13 cellular contexts compared by ENCODE assay signal in genomic region chr7:28330384-28331070, GRCh38.
A peak's percentile ranks its signal among the peaks of the same experiment; 100 is the strongest.
DNase-seq lines count a peak whose midpoint lies in the region; ATAC-seq, FAIRE-seq and TF ChIP-seq lines count a peak whose summit lies in the region.
"Had no signal": no experiment of that assay in that cellular context is flagged by ENCODE, and none has a peak within 500 bp of the region (broad histone marks: within the 10 kb centered on the region; RNA-seq: fewer than 3 reads in every experiment).

No MANE protein-coding gene starts in this region.

- FAIRE-seq in GM12878 (lab: Jason Lieb, UNC) = no peak
- FAIRE-seq: colon had no signal

- no peaks in the 10 kb centered on the region for H3K36me3 ChIP-seq in KOPT-K1 (ENCODE audit: insufficient read depth, low read length)
- H3K36me3 ChIP-seq in GM12878 (ENCODE audit: control insufficient read depth in 2 of 2, insufficient read depth in 2 of 2, low read length in 1 of 2) = no peaks in the 10 kb centered on the region

- TF ChIP-seq EP300 in GM12878 (IDR thresholded peaks at IDR 0.05; ENCODE audit: borderline replicate concordance in 1 of 2, control insufficient read depth in 1 of 2, low read depth in 2 of 2, low read length in 2 of 2) = no peak

- no peaks in the 10 kb centered on the region for H4K20me1 ChIP-seq in GM12878 (ENCODE audit: control insufficient read depth, insufficient read depth)

- POLR2A ChIA-PET in GM12878 (lab: Charles Lee) = interaction anchor here (0.7 kb wide), 1 partner anchor 291 kb away, joined by 3 read pairs; no protein-coding TSS in a partner anchor

- H3K4me2 ChIP-seq in GM12878 (ENCODE audit: control insufficient read depth, insufficient read depth) = 0 out of 2 replicates have a peak overlapping the region, but pooled peaks have one; percentile 9

- H3K27me3 ChIP-seq in GM12878 (replicated peaks in 1 of 2; ENCODE audit: control insufficient read depth in 2 of 2, insufficient read depth in 2 of 2, low read length in 1 of 2) = no peaks in the 10 kb centered on the region; a peak in 1 of 4 replicates

- TF ChIP-seq POLR2A in GM12878 (IDR thresholded peaks at IDR 0.05; ENCODE audit: low read depth, low read length) = no peak

- TF ChIP-seq CTCF in GM12878 (IDR thresholded peaks at IDR 0.05 in 2 of 3, conservative IDR thresholded peaks at IDR 0.05 in 1 of 3; ENCODE audit: control insufficient read depth in 2 of 3, extremely low read depth in 1 of 3, insufficient read depth in 1 of 3, low read depth in 3 of 3, low read length in 3 of 3) = no peak
- TF ChIP-seq CTCF in osteocyte (IDR thresholded peaks at IDR 0.05) = no peak

- H3K36me3 Mint-ChIP-seq in activated CD8-positive, alpha-beta memory T cell treated with anti-CD3 and anti-CD28 coated beads, Interleukin-2, amount 10 ng/mL, durations not matched to agents 7 days and 5 days = no peaks in the 10 kb centered on the region
- no peaks in the 10 kb centered on the region for H3K36me3 Mint-ChIP-seq in osteocyte (ENCODE audit: unreplicated experiment)

- CTCF ChIA-PET in activated CD8-positive, alpha-beta memory T cell treated with anti-CD3 and anti-CD28 coated beads, Interleukin-2, amount 10 ng/mL, durations not matched to agents 7 days and 5 days (lab: Charles Lee) = interaction anchor here (1.2 kb wide), 1 partner anchor 34 kb away, joined by 5 read pairs; no protein-coding TSS in a partner anchor
- CTCF ChIA-PET in GM12878 (lab: Yijun Ruan, JAX) = interaction anchor here (0.6 kb wide), 1 partner anchor 58 kb away, joined by 3 read pairs; no protein-coding TSS in a partner anchor

- WGBS in GM12878 (ENCODE audit: insufficient coverage, insufficient replicate concordance, low lambda C conversion rate, missing lambda C conversion rate) = 25% methylated on average over 4 of the region's 4 CpGs

- in situ Hi-C loops in GM12878 (cut with MboI) = no loop called here

- RAD21 ChIA-PET in GM12878 (lab: Charles Lee; ENCODE audit: unreplicated experiment) = interaction anchor here (0.6 to 1.3 kb wide), 5 partner anchors 32 to 523 kb away, joined by 3 read pairs; no protein-coding TSS in a partner anchor

- DNase-seq in activated CD8-positive, alpha-beta memory T cell treated with anti-CD3 and anti-CD28 coated beads, Interleukin-2, amount 10 ng/mL, durations not matched to agents 7 days and 5 days = no peak
- DNase-seq in activated CD8-positive, alpha-beta memory T cell treated with anti-CD3 and anti-CD28 coated beads, Interleukin-2, amount 50 U/mL, for 48 hours = no peak
- no peak for DNase-seq in GM12878 (ENCODE audit: low read depth, low spot score)
- no peak for DNase-seq in osteocyte (ENCODE audit: extremely low spot score, unreplicated experiment)
- DNase-seq in stimulated activated CD4-positive, alpha-beta T cell treated with anti-CD3 and anti-CD28 coated beads, Interleukin-12 subunit alpha, Interleukin-12 subunit beta, amount 100 ng/mL, for 4 hours = no peak
- DNase-seq in mucosa of gallbladder (ENCODE audit: low spot score) = no peak
- no peak for DNase-seq in activated gamma-delta T cell (lab: John Stamatoyannopoulos, UW)
- DNase-seq: NCI-H1694; psoas muscle; stimulated activated CD4-positive, alpha-beta T cell treated with anti-CD3 and anti-CD28 coated beads, Interleukin-2, amount 100 ng/mL, for 48 hours; stimulated activated naive CD4-positive, alpha-beta T cell treated with Interleukin-2 at 50 U/mL for 16 hours had no signal

- H3K9me3 ChIP-seq in KOPT-K1 (ENCODE audit: insufficient read depth, low read length, poor library complexity, severe bottlenecking) = no peaks in the 10 kb centered on the region
- H3K9me3 ChIP-seq in GM12878 (replicated peaks; ENCODE audit: control insufficient read depth, insufficient read depth, low read length) = no peaks in the 10 kb centered on the region
- H3K9me3 ChIP-seq: psoas muscle had no signal

- H3K27ac Mint-ChIP-seq in activated CD8-positive, alpha-beta memory T cell treated with anti-CD3 and anti-CD28 coated beads, Interleukin-2, amount 10 ng/mL, durations not matched to agents 7 days and 5 days = no peak overlapping the region
- H3K27ac Mint-ChIP-seq in osteocyte (ENCODE audit: unreplicated experiment) = no peak overlapping the region

- H3K79me2 ChIP-seq in GM12878 (ENCODE audit: control insufficient read depth, insufficient read depth, low read length) = no peaks in the 10 kb centered on the region

- peak overlapping the region; percentile 54 for H3K27ac ChIP-seq in KOPT-K1 (ENCODE audit: low read depth, low read length, poor library complexity, severe bottlenecking)
- no peak overlapping the region for H3K27ac ChIP-seq in GM12878 (ENCODE audit: control insufficient read depth, insufficient read depth)
- H3K27ac ChIP-seq: psoas muscle had no signal

- BruUV-seq in GM12878 (replicated peaks; lab: Mats Ljungman, UMichigan) = no TSS peak

- no peak for TF ChIP-seq RAD21 in GM12878 (IDR thresholded peaks at IDR 0.05; ENCODE audit: insufficient read depth, low read depth, low read length)

- SMC1A ChIA-PET in GM12878 (lab: Charles Lee; ENCODE audit: uncharacterized antibody, unreplicated experiment) = interaction anchor here (0.6 kb wide), 2 partner anchors 390 to 562 kb away, joined by 3 read pairs; no protein-coding TSS in a partner anchor

- intact Hi-C loops in GM12878 (cut with micrococcal nuclease; ENCODE audit: unreplicated experiment) = no loop called here

- H3K4me3 Mint-ChIP-seq in activated CD8-positive, alpha-beta memory T cell treated with anti-CD3 and anti-CD28 coated beads, Interleukin-2, amount 10 ng/mL, durations not matched to agents 7 days and 5 days = no peak overlapping the region
- peak overlapping the region; percentile 1 for H3K4me3 Mint-ChIP-seq in osteocyte (ENCODE audit: unreplicated experiment)

- no peak overlapping the region for H3K9ac ChIP-seq in GM12878 (ENCODE audit: control insufficient read depth, insufficient read depth, low read length)

- ATAC-seq in activated CD8-positive, alpha-beta memory T cell treated with anti-CD3 and anti-CD28 coated beads, Interleukin-2, amount 10 ng/mL, durations not matched to agents 7 days and 5 days = peak; percentile 36
- peak; percentile 71 for ATAC-seq in GM12878

- peaks cover 12% of the 10 kb centered on the region for H3K27me3 Mint-ChIP-seq in activated CD8-positive, alpha-beta memory T cell treated with anti-CD3 and anti-CD28 coated beads, Interleukin-2, amount 10 ng/mL, durations not matched to agents 7 days and 5 days
- peaks cover 5% of the 10 kb centered on the region for H3K27me3 Mint-ChIP-seq in osteocyte (ENCODE audit: unreplicated experiment)

- peaks cover 3% of the 10 kb centered on the region; the same call in 1 of the 2 replicates for H3K4me1 ChIP-seq in GM12878 (ENCODE audit: control insufficient read depth, insufficient read depth, low read length)
- H3K4me1 ChIP-seq: psoas muscle had no signal

- H2AFZ ChIP-seq in GM12878 (ENCODE audit: control insufficient read depth, low read depth, low read length) = no peak overlapping the region

- H3K4me3 ChIP-seq in GM12878 = no peak overlapping the region
- H3K4me3 ChIP-seq: psoas muscle had no signal

- peaks cover 15% of the 10 kb centered on the region for H3K4me1 Mint-ChIP-seq in activated CD8-positive, alpha-beta memory T cell treated with anti-CD3 and anti-CD28 coated beads, Interleukin-2, amount 10 ng/mL, durations not matched to agents 7 days and 5 days
- peaks cover 13% of the 10 kb centered on the region for H3K4me1 Mint-ChIP-seq in osteocyte (ENCODE audit: unreplicated experiment)

- H3K9me3 Mint-ChIP-seq in activated CD8-positive, alpha-beta memory T cell treated with anti-CD3 and anti-CD28 coated beads, Interleukin-2, amount 10 ng/mL, durations not matched to agents 7 days and 5 days (ENCODE audit: low read depth) = no peaks in the 10 kb centered on the region
- peaks cover 14% of the 10 kb centered on the region for H3K9me3 Mint-ChIP-seq in osteocyte (ENCODE audit: unreplicated experiment)

TF ChIP-seq in GM12878, 131 proteins besides CTCF, POLR2A, EP300 and RAD21 (continues in another document):
- TF ChIP-seq LARP7 (IDR thresholded peaks at IDR 0.05) (no peak), RFX5 (IDR thresholded peaks at IDR 0.05; ENCODE audit: low read depth, low read length) (no peak), NFYA (IDR thresholded peaks at IDR 0.05; ENCODE audit: borderline replicate concordance, low read depth, low read length) (no peak), GABPA (IDR thresholded peaks at IDR 0.05; ENCODE audit: low read depth) (no peak), MTA3 (IDR thresholded peaks at IDR 0.05; ENCODE audit: borderline replicate concordance, low read length) (no peak), ZBTB4 (CRISPR knock-in tag; IDR thresholded peaks at IDR 0.05) (no peak), SREBF1 (IDR thresholded peaks at IDR 0.05; ENCODE audit: low read length) (no peak), EED (IDR thresholded peaks at IDR 0.05; ENCODE audit: low read depth) (no peak), BHLHE40 (IDR thresholded peaks at IDR 0.05; ENCODE audit: borderline replicate concordance in 1 of 2, low read depth in 2 of 2, low read length in 1 of 2) (no peak), FOXK2 (IDR thresholded peaks at IDR 0.05) (no peak), NBN (IDR thresholded peaks at IDR 0.05) (no peak)
